Comparison of ENCODE assay signal across 24 cellular contexts in genomic region chr1:192635041-192635440, GRCh38.
"Had no signal": no experiment of that assay in that cellular context is flagged by ENCODE, and none has a peak within 500 bp of the region (broad histone marks: within the 10 kb centered on the region; RNA-seq: fewer than 3 reads in every experiment).

No MANE protein-coding gene starts in this region.

- ATAC-seq: activated T-cell treated with anti-CD3 and anti-CD28 coated beads, Interleukin-2, amount 50 U/mL, for 4 hours; body of pancreas; PC-3 had no signal

- H3K9me3 ChIP-seq: ascending aorta, body of pancreas had no signal

- H3K4me1 ChIP-seq: ascending aorta had no signal

- H3K36me3 ChIP-seq: ascending aorta had no signal

- DNase-seq: activated CD4-positive, alpha-beta memory T cell treated with anti-CD3 and anti-CD28 coated beads for 36 hours; activated CD4-positive, alpha-beta T cell treated with anti-CD3 and anti-CD28 coated beads, Interleukin-2, amount 10 ng/mL, durations not matched to agents 7 days and 5 days; activated CD4-positive, CD25-positive, alpha-beta regulatory T cell; activated CD8-positive, alpha-beta memory T cell treated with anti-CD3 and anti-CD28 coated beads for 24 hours; activated gamma-delta T cell treated with Interleukin-2 at 50 U/mL for 16 hours; activated naive CD4-positive, alpha-beta T cell treated with anti-CD3 and anti-CD28 coated beads, Interleukin-2, amount 10 ng/mL, durations not matched to agents 7 days and 5 days; activated naive CD8-positive, alpha-beta T cell treated with anti-CD3 and anti-CD28 coated beads, Interleukin-2, amount 10 ng/mL, durations not matched to agents 7 days and 5 days; activated T-cell treated with anti-CD3 and anti-CD28 coated beads, Interleukin-2, amount 50 U/mL, for 4 hours; body of pancreas; central memory CD4-positive, alpha-beta T cell; KG1; NCI-H1105 treated with DMSO at 0.1 percent for 48 hours; NCI-H146; NCI-H187 treated with DMSO at 0.1 percent for 48 hours; NCI-H2081 treated with DMSO at 0.1 percent for 48 hours; NCI-H2227 treated with DMSO at 0.1 percent for 48 hours; NCI-H446 treated with DMSO at 0.1 percent for 48 hours; PC-3; T-helper 1 cell had no signal

- H3K27me3 ChIP-seq: ascending aorta, body of pancreas had no signal

- FAIRE-seq: bronchial epithelial cell had no signal

- H3K27ac ChIP-seq: ascending aorta, body of pancreas, coronary artery, SK-N-MC, VCaP had no signal

- H3K4me3 ChIP-seq: ascending aorta, body of pancreas, coronary artery, SK-N-MC had no signal
